In genomic region chr17:38429476-38430100, GRCh38 we compare ENCODE assay signal across 8 cellular contexts. TPM values are rescaled to one million over a fixed set of nuclear protein-coding genes. Genes with fewer than 3 reads are reported as not detected.
DNase-seq lines count a peak whose midpoint lies in the region; ATAC-seq, FAIRE-seq and TF ChIP-seq lines count a peak whose summit lies in the region.
"Had no signal": no experiment of that assay in that cellular context is flagged by ENCODE, and none has a peak within 500 bp of the region (broad histone marks: within the 10 kb centered on the region; RNA-seq: fewer than 3 reads in every experiment).

No MANE protein-coding gene starts in this region.

- H3K36me3 Mint-ChIP-seq in astrocyte (ENCODE audit: low read depth, unreplicated experiment), result peaks cover 3% of the 10 kb centered on the region

- H3K36me3 ChIP-seq in Loucy (ENCODE audit: insufficient read depth, low read length), result no peaks in the 10 kb centered on the region
- no peaks in the 10 kb centered on the region for H3K36me3 ChIP-seq in astrocyte (ENCODE audit: insufficient read depth, low read length)
- no peaks in the 10 kb centered on the region for H3K36me3 ChIP-seq in left lung

- ATAC-seq in left lung, result no peak
- no peak for ATAC-seq in omental fat pad (ENCODE audit: low FRiP score)

- H3K79me2 ChIP-seq in Loucy (ENCODE audit: insufficient read depth, low read length) (peaks cover 78% of the 10 kb centered on the region), astrocyte (ENCODE audit: insufficient read depth, low read length) (peaks cover 72% of the 10 kb centered on the region)

- DNase-seq in astrocyte (ENCODE audit: low read depth) (no peak), left lung (no peak), substantia nigra (lab: John Stamatoyannopoulos, UW) (peak in 6 of 49 donors; percentile 17 to 66 (median 44)), NCI-H2107 (lab: John Stamatoyannopoulos, UW) (no peak), omental fat pad (ENCODE audit: low spot score) (no peak), DMS79 treated with DMSO at 0.1 percent for 48 hours (lab: John Stamatoyannopoulos, UW) (no peak)
- DNase-seq: activated CD8-positive, alpha-beta memory T cell treated with anti-CD3 and anti-CD28 coated beads, Interleukin-2, amount 50 U/mL, for 4 hours had no signal

- no peak for FAIRE-seq in astrocyte (lab: Jason Lieb, UNC)

- H3K4me2 ChIP-seq in Loucy (ENCODE audit: low read depth, low read length, poor library complexity, severe bottlenecking) (peak overlapping the region; percentile 97), astrocyte (ENCODE audit: low read length) (peak overlapping the region; percentile 94)

- H3K4me1 Mint-ChIP-seq in astrocyte (ENCODE audit: low read depth, unreplicated experiment), result peaks cover 38% of the 10 kb centered on the region

- peak overlapping the region; percentile 31 for H3K27ac ChIP-seq in astrocyte (ENCODE audit: low read depth, low read length)
- peak overlapping the region; percentile 78 to 86 for H3K27ac ChIP-seq in left lung
- H3K27ac ChIP-seq in substantia nigra (ENCODE audit: low read depth, low read length, poor library complexity, severe bottlenecking), result peak overlapping the region; percentile 100

- no peaks in the 10 kb centered on the region for H3K27me3 Mint-ChIP-seq in astrocyte (ENCODE audit: low read depth, unreplicated experiment)

- H3K9me3 ChIP-seq in Loucy (ENCODE audit: insufficient read depth, low read depth, low read length) (no peaks in the 10 kb centered on the region), astrocyte (ENCODE audit: insufficient read depth, low read depth, low read length) (no peaks in the 10 kb centered on the region), left lung (no peaks in the 10 kb centered on the region)

- H2AFZ ChIP-seq in Loucy (ENCODE audit: low read length) (no peak overlapping the region), astrocyte (ENCODE audit: low read depth, low read length) (no peak overlapping the region)

- H3K4me3 ChIP-seq in Loucy (ENCODE audit: low read length, poor library complexity, severe bottlenecking) (peak overlapping the region; percentile 84), astrocyte (ENCODE audit: insufficient read depth, low read depth, low read length) (peak overlapping the region; percentile 71), left lung (peak overlapping the region; percentile 88 to 90)

- H3K9me2 ChIP-seq in Loucy (replicated peaks; ENCODE audit: low read depth, low read length), result no peaks in the 10 kb centered on the region

- H3K4me1 ChIP-seq in Loucy (ENCODE audit: insufficient read depth, low read length, poor library complexity, severe bottlenecking) (peaks cover 49% of the 10 kb centered on the region), astrocyte (ENCODE audit: insufficient read depth, low read length) (peaks cover 36% of the 10 kb centered on the region), left lung (peaks cover 0 to 52% of the 10 kb centered on the region in 2 donors)

- H3K27me3 ChIP-seq in Loucy (ENCODE audit: insufficient read depth, low read length, poor library complexity, severe bottlenecking), result no peaks in the 10 kb centered on the region
- no peaks in the 10 kb centered on the region for H3K27me3 ChIP-seq in astrocyte (ENCODE audit: insufficient read depth, low read length)
- no peaks in the 10 kb centered on the region for H3K27me3 ChIP-seq in left lung

- 0 out of 2 replicates have a peak, but pooled peaks cover 5% of the 10 kb centered on the region for H3F3A ChIP-seq in Loucy (ENCODE audit: low read depth)

- intact Hi-C loops in left lung (cut with DNase I), result no loop called here

- peak overlapping the region; percentile 97 for H3K9ac ChIP-seq in Loucy (ENCODE audit: low read depth, low read length, poor library complexity, severe bottlenecking)
- peak overlapping the region; percentile 81 for H3K9ac ChIP-seq in astrocyte (ENCODE audit: low read length)

- H3K4me3 Mint-ChIP-seq in astrocyte (ENCODE audit: unreplicated experiment), result peak overlapping the region; percentile 87

- H4K20me1 ChIP-seq in Loucy (ENCODE audit: insufficient read depth, low read length, poor library complexity, severe bottlenecking) (peaks cover 47% of the 10 kb centered on the region), astrocyte (ENCODE audit: insufficient read depth, low read length) (peaks cover 54% of the 10 kb centered on the region)

- peak overlapping the region; percentile 62 for H3K27ac Mint-ChIP-seq in astrocyte (ENCODE audit: unreplicated experiment)

- TF ChIP-seq CTCF in Loucy (conservative IDR thresholded peaks at IDR 0.05; ENCODE audit: low read length) (no peak), astrocyte (IDR thresholded peaks at IDR 0.05; ENCODE audit: insufficient read depth, low read depth, low read length) (no peak), left lung (IDR thresholded peaks at IDR 0.05) (no peak), omental fat pad (IDR thresholded peaks at IDR 0.05) (no peak)

- H3K9me3 Mint-ChIP-seq in astrocyte (ENCODE audit: unreplicated experiment), result no peaks in the 10 kb centered on the region

RNA-seq across cellular contexts. Expression of gene ARHGAP23, which starts 1.3 kb away (rescaled TPM):
- 88.5 and 118 TPM in 2 replicates for total RNA-seq in astrocyte
- 10 to 100 TPM; 49.1 to 51.0 TPM for total RNA-seq in left lung
- total RNA-seq in omental fat pad, result 10 to 100 TPM; 22.7 to 70.9 (median 30.1) TPM

Comparison
In these comparisons a context has a peak if more than half of its experiments do, and no peak if none do; other contexts are left out.
1. H3K27ac ChIP-seq: peak in every context shown above with its lines; median percentile 100 in substantia nigra; 82 in left lung; 31 in astrocyte.